15 cellular contexts compared by ENCODE assay signal in genomic region chr2:30424231-30424630, GRCh38. TPM values are rescaled to one million over a fixed set of nuclear protein-coding genes. Genes with fewer than 3 reads are reported as not detected.
DNase-seq lines count a peak whose midpoint lies in the region; ATAC-seq lines count a peak whose summit lies in the region.
"Had no signal": no experiment of that assay in that cellular context is flagged by ENCODE, and none has a peak within 500 bp of the region (broad histone marks: within the 10 kb centered on the region; RNA-seq: fewer than 3 reads in every experiment).

No MANE protein-coding gene starts in this region.

- ATAC-seq in T-helper 17 cell (no peak), naive B cell (ENCODE audit: low read depth in 2 of 2) (no peak)
- no peak for ATAC-seq in stimulated activated effector memory CD8-positive, alpha-beta T cell treated with anti-CD3 and anti-CD28 coated beads, Interleukin-12 subunit alpha, Interleukin-12 subunit beta, amount 100 ng/mL, for 72 hours
- ATAC-seq: Right ventricle myocardium inferior had no signal

- peaks cover 2% of the 10 kb centered on the region for H3K36me3 Mint-ChIP-seq in activated naive CD4-positive, alpha-beta T cell treated with anti-CD3 and anti-CD28 coated beads, Interleukin-2, amount 50 U/mL, for 24 hours
- H3K36me3 Mint-ChIP-seq in T-helper 17 cell (ENCODE audit: low read depth) (no peaks in the 10 kb centered on the region), naive B cell (peaks cover 0 to 8% of the 10 kb centered on the region in 2 donors)
- no peaks in the 10 kb centered on the region for H3K36me3 Mint-ChIP-seq in stimulated activated effector memory CD8-positive, alpha-beta T cell treated with anti-CD3 and anti-CD28 coated beads, Interleukin-12 subunit alpha, Interleukin-12 subunit beta, amount 100 ng/mL, for 72 hours
- peaks cover 1% of the 10 kb centered on the region for H3K36me3 Mint-ChIP-seq in T-helper 2 cell treated with Interferon-gamma antibody and Interleukin-4, amounts not matched to agents 5 μg/mL and 100 μg/mL, for 36 hours (ENCODE audit: low read depth)

- H3K4me1 Mint-ChIP-seq in activated naive CD4-positive, alpha-beta T cell treated with anti-CD3 and anti-CD28 coated beads, Interleukin-2, amount 50 U/mL, for 24 hours: peaks cover 78% of the 10 kb centered on the region
- H3K4me1 Mint-ChIP-seq in T-helper 17 cell: peaks cover 27% of the 10 kb centered on the region
- peaks cover 36 to 49% (median 45%) of the 10 kb centered on the region in 3 donors for H3K4me1 Mint-ChIP-seq in naive B cell
- peaks cover 45% of the 10 kb centered on the region for H3K4me1 Mint-ChIP-seq in stimulated activated effector memory CD8-positive, alpha-beta T cell treated with anti-CD3 and anti-CD28 coated beads, Interleukin-12 subunit alpha, Interleukin-12 subunit beta, amount 100 ng/mL, for 72 hours
- H3K4me1 Mint-ChIP-seq in T-helper 2 cell treated with Interferon-gamma antibody and Interleukin-4, amounts not matched to agents 5 μg/mL and 100 μg/mL, for 36 hours (ENCODE audit: low read depth): peaks cover 45% of the 10 kb centered on the region

- H3K27ac Mint-ChIP-seq in activated naive CD4-positive, alpha-beta T cell treated with anti-CD3 and anti-CD28 coated beads, Interleukin-2, amount 50 U/mL, for 24 hours: peak overlapping the region; percentile 48
- H3K27ac Mint-ChIP-seq in T-helper 17 cell (peak overlapping the region; percentile 32), naive B cell (peak overlapping the region in 4 of 6 donors; percentile 49 to 86 (median 60))
- peak overlapping the region; percentile 52 for H3K27ac Mint-ChIP-seq in stimulated activated effector memory CD8-positive, alpha-beta T cell treated with anti-CD3 and anti-CD28 coated beads, Interleukin-12 subunit alpha, Interleukin-12 subunit beta, amount 100 ng/mL, for 72 hours
- no peak overlapping the region for H3K27ac Mint-ChIP-seq in T-helper 2 cell treated with Interferon-gamma antibody and Interleukin-4, amounts not matched to agents 5 μg/mL and 100 μg/mL, for 36 hours

- no peaks in the 10 kb centered on the region for H3K9me3 ChIP-seq in T-helper 17 cell (ENCODE audit: control insufficient read depth, low read length, poor library complexity, severe bottlenecking)

- no peak overlapping the region for H3K4me3 Mint-ChIP-seq in activated naive CD4-positive, alpha-beta T cell treated with anti-CD3 and anti-CD28 coated beads, Interleukin-2, amount 50 U/mL, for 24 hours
- H3K4me3 Mint-ChIP-seq in T-helper 17 cell (no peak overlapping the region), naive B cell (peak overlapping the region in 1 of 8 donors; percentile 40)
- H3K4me3 Mint-ChIP-seq in stimulated activated effector memory CD8-positive, alpha-beta T cell treated with anti-CD3 and anti-CD28 coated beads, Interleukin-12 subunit alpha, Interleukin-12 subunit beta, amount 100 ng/mL, for 72 hours: no peak overlapping the region
- H3K4me3 Mint-ChIP-seq in T-helper 2 cell treated with Interferon-gamma antibody and Interleukin-4, amounts not matched to agents 5 μg/mL and 100 μg/mL, for 36 hours: no peak overlapping the region

- H3K27me3 Mint-ChIP-seq in activated naive CD4-positive, alpha-beta T cell treated with anti-CD3 and anti-CD28 coated beads, Interleukin-2, amount 50 U/mL, for 24 hours: no peaks in the 10 kb centered on the region
- H3K27me3 Mint-ChIP-seq in T-helper 17 cell: no peaks in the 10 kb centered on the region
- H3K27me3 Mint-ChIP-seq in naive B cell: no peaks in the 10 kb centered on the region
- no peaks in the 10 kb centered on the region for H3K27me3 Mint-ChIP-seq in T-helper 2 cell treated with Interferon-gamma antibody and Interleukin-4, amounts not matched to agents 5 μg/mL and 100 μg/mL, for 36 hours (ENCODE audit: low read depth)

- no peak for DNase-seq in activated naive CD4-positive, alpha-beta T cell treated with anti-CD3 and anti-CD28 coated beads, Interleukin-2, amount 50 U/mL, for 16 hours
- DNase-seq in T-helper 17 cell: no peak
- DNase-seq in naive B cell: no peak
- no peak for DNase-seq in stimulated activated effector memory CD8-positive, alpha-beta T cell treated with anti-CD3 and anti-CD28 coated beads, Interleukin-12 subunit alpha, Interleukin-12 subunit beta, amount 100 ng/mL, for 72 hours (ENCODE audit: low spot score in 2 of 2)
- no peak for DNase-seq in T-helper 2 cell treated with Interferon-gamma antibody and Interleukin-4, amounts not matched to agents 5 μg/mL and 100 μg/mL, for 36 hours (ENCODE audit: low spot score)
- DNase-seq in NCI-H187 treated with DMSO at 0.1 percent for 48 hours (lab: John Stamatoyannopoulos, UW): no peak
- no peak for DNase-seq in NCI-H1105 (lab: John Stamatoyannopoulos, UW)
- DNase-seq: DMS 273 treated with DMSO at 0.1 percent for 48 hours, GOT3, KBM-7, NCI-H1092, NCI-H1694 treated with DMSO at 0.1 percent for 48 hours, NCI-H446 had no signal

- H3K9me3 Mint-ChIP-seq in activated naive CD4-positive, alpha-beta T cell treated with anti-CD3 and anti-CD28 coated beads, Interleukin-2, amount 50 U/mL, for 24 hours: peaks cover 7% of the 10 kb centered on the region
- peaks cover 0 to 6% (median 0%) of the 10 kb centered on the region in 7 donors for H3K9me3 Mint-ChIP-seq in naive B cell
- H3K9me3 Mint-ChIP-seq in stimulated activated effector memory CD8-positive, alpha-beta T cell treated with anti-CD3 and anti-CD28 coated beads, Interleukin-12 subunit alpha, Interleukin-12 subunit beta, amount 100 ng/mL, for 72 hours: no peaks in the 10 kb centered on the region
- no peaks in the 10 kb centered on the region for H3K9me3 Mint-ChIP-seq in T-helper 2 cell treated with Interferon-gamma antibody and Interleukin-4, amounts not matched to agents 5 μg/mL and 100 μg/mL, for 36 hours

RNA-seq across cellular contexts. Expression of gene LCLAT1, which starts 22.8 kb away (rescaled TPM):
- 10 to 100 TPM in 1 of 2 donors, 1 to 10 TPM in 1; 6.7 to 18.2 TPM for total RNA-seq in T-helper 17 cell
- polyA plus RNA-seq in naive B cell (ENCODE audit: low read depth in 6 of 6): 10 to 100 TPM; 13.1 to 29.4 (median 19.4) TPM
